8 cellular contexts compared by ENCODE assay signal in genomic region chr7:141975806-141976523, GRCh38. TPM values are rescaled to one million over a fixed set of nuclear protein-coding genes. Genes with fewer than 3 reads are reported as not detected.
DNase-seq lines count a peak whose midpoint lies in the region; ATAC-seq and TF ChIP-seq lines count a peak whose summit lies in the region.

No MANE protein-coding gene starts in this region.

- H3K4me1 Mint-ChIP-seq in T-helper 1 cell treated with Interleukin-12 subunit alpha and Interleukin-12 subunit beta and Interleukin-4 antibody, amounts not matched to agents 30 μg/mL and 1 μg/mL, for 36 hours (ENCODE audit: low read depth): peaks cover 12% of the 10 kb centered on the region

- intact Hi-C loops in sciatic nerve (cut with DNase I): no loop called here
- intact Hi-C loops in vagina (cut with DNase I): no loop called here

- no peak overlapping the region for H3K4me3 ChIP-seq in vagina

- H3K36me3 Mint-ChIP-seq in T-helper 1 cell treated with Interleukin-12 subunit alpha and Interleukin-12 subunit beta and Interleukin-4 antibody, amounts not matched to agents 30 μg/mL and 1 μg/mL, for 36 hours (ENCODE audit: low read depth): no peaks in the 10 kb centered on the region

- DNase-seq in NCI-H1092 treated with DMSO at 0.1 percent for 48 hours (lab: John Stamatoyannopoulos, UW) (peak; percentile 91), anterior cingulate cortex (lab: John Stamatoyannopoulos, UW) (peak in 54 of 58 donors; percentile 4 to 76 (median 36)), hippocampal formation (lab: John Stamatoyannopoulos, UW) (peak; percentile 27 to 65), sciatic nerve (ENCODE audit: low spot score) (peak; percentile 82), vagina (ENCODE audit: extremely low spot score in 2 of 2) (no peak)

- no peak for TF ChIP-seq POLR2A in vagina (IDR thresholded peaks at IDR 0.05)

- no peaks in the 10 kb centered on the region for H3K36me3 ChIP-seq in vagina

- H3K27me3 Mint-ChIP-seq in T-helper 1 cell treated with Interleukin-12 subunit alpha and Interleukin-12 subunit beta and Interleukin-4 antibody, amounts not matched to agents 30 μg/mL and 1 μg/mL, for 36 hours (ENCODE audit: low read depth): no peaks in the 10 kb centered on the region

- no peaks in the 10 kb centered on the region for H3K9me3 ChIP-seq in vagina

- no peaks in the 10 kb centered on the region for H3K9me3 Mint-ChIP-seq in T-helper 1 cell treated with Interleukin-12 subunit alpha and Interleukin-12 subunit beta and Interleukin-4 antibody, amounts not matched to agents 30 μg/mL and 1 μg/mL, for 36 hours

- no peaks in the 10 kb centered on the region for H3K27me3 ChIP-seq in vagina

- H3K4me3 Mint-ChIP-seq in T-helper 1 cell treated with Interleukin-12 subunit alpha and Interleukin-12 subunit beta and Interleukin-4 antibody, amounts not matched to agents 30 μg/mL and 1 μg/mL, for 36 hours: peak overlapping the region; percentile 63

- peak overlapping the region; percentile 14 for H3K27ac Mint-ChIP-seq in T-helper 1 cell treated with Interleukin-12 subunit alpha and Interleukin-12 subunit beta and Interleukin-4 antibody, amounts not matched to agents 30 μg/mL and 1 μg/mL, for 36 hours

- H3K4me1 ChIP-seq in vagina: no peaks in the 10 kb centered on the region

- ATAC-seq in HG02588 (IDR thresholded peaks at IDR 0.05; ENCODE audit: unreplicated experiment) (peak; percentile 77), sciatic nerve (peak; percentile 59)

- H3K27ac ChIP-seq in vagina: no peak overlapping the region

- TF ChIP-seq CTCF in GM12872 (IDR thresholded peaks at IDR 0.05; ENCODE audit: insufficient read depth, low read depth, low read length): peak; percentile 91
- TF ChIP-seq CTCF in vagina (IDR thresholded peaks at IDR 0.05): no peak

RNA-seq across cellular contexts. Expression of gene TAS2R38, which starts 2.4 kb away (rescaled TPM):
- total RNA-seq in sciatic nerve: not detected
- total RNA-seq in vagina: not detected

RNA-seq across cellular contexts. Expression of gene MGAM, which starts 19.7 kb away (rescaled TPM):
- 5.7 TPM for total RNA-seq in sciatic nerve
- total RNA-seq in vagina: under 0.01 TPM

RNA-seq across cellular contexts. Expression of gene CLEC5A, which starts 29.2 kb away (rescaled TPM):
- total RNA-seq in sciatic nerve (21.0 TPM), vagina (0.49 TPM)

RNA-seq across cellular contexts. Expression of gene OR9A4, which starts 59.8 kb away (rescaled TPM):
- total RNA-seq in sciatic nerve: 0.40 TPM
- total RNA-seq in vagina: not detected

Comparison
In these comparisons a context has a peak if more than half of its experiments do, and no peak if none do; other contexts are left out.
1. DNase-seq: peak in NCI-H1092 treated with DMSO at 0.1 percent for 48 hours (single experiment), anterior cingulate cortex (54 of 58), hippocampal formation (2 of 2) and sciatic nerve (single experiment); none in vagina (0 of 2).
2. RNA of gene CLEC5A, which starts 29.2 kb away (total RNA-seq): 21.0 TPM in sciatic nerve (single experiment); 0.49 TPM in vagina (single experiment); every median in the first group is over 10 times any median in the second.